Comparison of ENCODE assay signal across 8 cellular contexts in genomic region chr1:26696645-26697440, GRCh38. TPM values are rescaled to one million over a fixed set of nuclear protein-coding genes. Genes with fewer than 3 reads are reported as not detected.
DNase-seq lines count a peak whose midpoint lies in the region; ATAC-seq and TF ChIP-seq lines count a peak whose summit lies in the region.

No MANE protein-coding gene starts in this region.

- ATAC-seq in activated CD4-positive, CD25-positive, alpha-beta regulatory T cell treated with anti-CD3 and anti-CD28 coated beads, Interleukin-2, amount 50 U/mL, for 24 hours = peak; percentile 6 to 12
- no peak for ATAC-seq in GM18909 (IDR thresholded peaks at IDR 0.05; ENCODE audit: poor library complexity, unreplicated experiment)

- peaks cover 33% of the 10 kb centered on the region for H3K4me1 ChIP-seq in mesodermal cell (ENCODE audit: control insufficient read depth, insufficient read depth, low read length, poor library complexity, severe bottlenecking)

- TF ChIP-seq CTCF in choroid plexus epithelial cell (conservative IDR thresholded peaks at IDR 0.05; ENCODE audit: low read depth, low read length) = no peak

- 0% methylated on average over 37 to 62 of the region's 100 CpGs for WGBS in mesodermal cell (ENCODE audit: insufficient coverage in 2 of 2), 2 experiments

- H3K27ac ChIP-seq in mesodermal cell (ENCODE audit: low read depth, low read length, severe bottlenecking) = peak overlapping the region; percentile 89

- peaks cover 22% of the 10 kb centered on the region for H3K36me3 ChIP-seq in mesodermal cell (ENCODE audit: control insufficient read depth, insufficient read depth, low read length)

- peak; percentile 17 for DNase-seq in NCI-H345 (lab: John Stamatoyannopoulos, UW)
- DNase-seq in NCI-H345 treated with DMSO at 0.1 percent for 48 hours (lab: John Stamatoyannopoulos, UW; ENCODE audit: unreplicated experiment) = no peak
- no peak for DNase-seq in choroid plexus epithelial cell (ENCODE audit: low read depth)
- DNase-seq in stimulated activated CD8-positive, alpha-beta memory T cell treated with anti-CD3 and anti-CD28 coated beads, Interleukin-2, amount 100 ng/mL, for 1 hour (ENCODE audit: low read depth in 2 of 2) = peak; percentile 37 to 54
- no peak for DNase-seq in cerebellum (ENCODE audit: low spot score)

- no peaks in the 10 kb centered on the region for H3K9me3 ChIP-seq in mesodermal cell (ENCODE audit: control insufficient read depth, low read length)

- H3K4me3 ChIP-seq in choroid plexus epithelial cell (ENCODE audit: low read depth, low read length) = peak overlapping the region; percentile 78
- H3K4me3 ChIP-seq in mesodermal cell (ENCODE audit: extremely low read depth, insufficient read depth, low read length, poor library complexity, severe bottlenecking) = peak overlapping the region; percentile 91

RNA-seq across cellular contexts. Expression of gene ARID1A, which starts 1.0 kb away (rescaled TPM):
- 59.9 TPM for polyA plus RNA-seq in mesodermal cell (2013, experiment 1 of 2)
- polyA plus RNA-seq in mesodermal cell (2013, experiment 2 of 2) = 51.2 TPM
- total RNA-seq in cerebellum = 39.1 TPM

Comparison
In these comparisons a context has a peak if more than half of its experiments do, and no peak if none do; other contexts are left out.
1. DNase-seq: peak in NCI-H345 (single experiment) and stimulated activated CD8-positive, alpha-beta memory T cell treated with anti-CD3 and anti-CD28 coated beads, Interleukin-2, amount 100 ng/mL, for 1 hour (2 of 2); none in NCI-H345 treated with DMSO at 0.1 percent for 48 hours (single experiment), choroid plexus epithelial cell (single experiment) and cerebellum (single experiment).